ENCODE assay signal across 33 cellular contexts in the genomic region with DNA sequence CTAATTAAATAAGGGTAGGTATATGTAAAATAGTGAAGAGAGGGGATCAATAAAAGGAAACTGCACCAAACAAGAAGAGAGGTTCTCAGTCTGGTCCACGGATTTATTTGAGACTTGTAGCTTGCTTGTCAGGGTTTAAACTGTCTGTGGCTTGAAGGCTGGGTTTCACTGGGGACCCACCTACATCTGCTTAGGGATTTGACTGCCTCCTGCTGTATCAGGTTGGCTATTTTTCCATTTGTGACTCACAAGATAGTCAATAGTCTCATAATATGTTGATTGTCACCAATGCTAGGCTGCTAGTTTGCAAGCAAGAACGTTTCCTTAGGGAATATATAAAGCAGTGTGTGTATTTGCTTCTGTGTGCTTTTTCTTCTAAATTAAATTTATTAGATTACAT.
"Had no signal": no experiment of that assay in that cellular context is flagged by ENCODE, and none has a peak within 500 bp of the region (broad histone marks: within the 10 kb centered on the region; RNA-seq: fewer than 3 reads in every experiment).

No MANE protein-coding gene starts in this region.

- H3K9ac ChIP-seq: KMS-11 had no signal

- H3K4me3 Mint-ChIP-seq: activated B cell treated with CpG ODN at 0.5 μM for 24 hours; activated CD4-positive, alpha-beta memory T cell treated with anti-CD3 and anti-CD28 coated beads for 36 hours; activated naive CD4-positive, alpha-beta T cell treated with anti-CD3 and anti-CD28 coated beads, Interleukin-2, amount 10 ng/mL, durations not matched to agents 7 days and 5 days; activated naive CD8-positive, alpha-beta T cell; activated naive CD8-positive, alpha-beta T cell treated with anti-CD3 and anti-CD28 coated beads, Interleukin-2, amount 50 U/mL, for 24 hours; activated T-cell treated with anti-CD3 and anti-CD28 coated beads, Interleukin-2, amount 50 U/mL, for 4 hours; activated T-helper 1 cell treated with anti-CD3 and anti-CD28 coated beads, Interleukin-12 subunit alpha, Interleukin-12 subunit beta, Interleukin-2, Interleukin-4 antibody, amounts not matched to agents 30 ng/mL and 10 ng/mL and 1 ng/mL, durations not matched to agents 14 hours and 24 hours and 36 hours; brain; T-helper 1 cell treated with Interleukin-12 subunit alpha and Interleukin-12 subunit beta and Interleukin-4 antibody, amounts not matched to agents 30 μg/mL and 1 μg/mL, for 36 hours; T-helper 2 cell treated with Interferon-gamma antibody and Interleukin-4, amounts not matched to agents 5 μg/mL and 100 μg/mL, for 36 hours had no signal

- H3K27me3 Mint-ChIP-seq: activated B cell treated with CpG ODN at 0.5 μM for 24 hours; activated CD4-positive, alpha-beta memory T cell treated with anti-CD3 and anti-CD28 coated beads for 36 hours; activated naive CD4-positive, alpha-beta T cell treated with anti-CD3 and anti-CD28 coated beads, Interleukin-2, amount 10 ng/mL, durations not matched to agents 7 days and 5 days; activated naive CD8-positive, alpha-beta T cell; activated naive CD8-positive, alpha-beta T cell treated with anti-CD3 and anti-CD28 coated beads, Interleukin-2, amount 50 U/mL, for 24 hours; brain had no signal

- H3K4me1 Mint-ChIP-seq: activated B cell treated with CpG ODN at 0.5 μM for 24 hours; activated naive CD4-positive, alpha-beta T cell treated with anti-CD3 and anti-CD28 coated beads, Interleukin-2, amount 10 ng/mL, durations not matched to agents 7 days and 5 days; activated naive CD8-positive, alpha-beta T cell treated with anti-CD3 and anti-CD28 coated beads, Interleukin-2, amount 50 U/mL, for 24 hours had no signal

- H3K4me3 ChIP-seq: SK-N-MC had no signal

- H3K36me3 Mint-ChIP-seq: activated CD4-positive, alpha-beta memory T cell treated with anti-CD3 and anti-CD28 coated beads for 36 hours; activated naive CD4-positive, alpha-beta T cell treated with anti-CD3 and anti-CD28 coated beads, Interleukin-2, amount 10 ng/mL, durations not matched to agents 7 days and 5 days; activated naive CD8-positive, alpha-beta T cell; brain had no signal

- DNase-seq: activated B cell treated with CpG ODN at 0.5 μM for 24 hours; activated CD4-positive, alpha-beta memory T cell treated with anti-CD3 and anti-CD28 coated beads for 36 hours; activated CD4-positive, alpha-beta T cell treated with anti-CD3 and anti-CD28 coated beads for 4 hours; activated CD4-positive, alpha-beta T cell treated with anti-CD3 and anti-CD28 coated beads, Interleukin-2, amount 50 U/mL, for 1 hour; activated CD4-positive, CD25-positive, alpha-beta regulatory T cell treated with anti-CD3 and anti-CD28 coated beads, Interleukin-2, amount 50 U/mL, for 72 hours; activated CD8-positive, alpha-beta memory T cell treated with anti-CD3 and anti-CD28 coated beads, Interleukin-2, amount 50 U/mL, for 4 hours; activated naive CD4-positive, alpha-beta T cell treated with anti-CD3 and anti-CD28 coated beads, Interleukin-2, amount 10 ng/mL, durations not matched to agents 7 days and 5 days; activated naive CD8-positive, alpha-beta T cell treated with anti-CD3 and anti-CD28 coated beads, Interleukin-2, amount 50 U/mL, for 24 hours; activated T-cell treated with anti-CD3 and anti-CD28 coated beads for 4 hours; activated T-cell treated with anti-CD3 and anti-CD28 coated beads, Interleukin-2, amount 50 U/mL, for 4 hours; anterior cingulate cortex; caudate nucleus; cerebellar nuclear complex; MM.1S; MV-4-11; NCI-H1092; NCI-H146; NCI-H187; NCI-H2029 treated with DMSO at 0.1 percent for 48 hours; NCI-H2107; NCI-H2171; NCI-H510A; NCI-H526; NCI-H748 treated with DMSO at 0.1 percent for 48 hours; NK-92 treated with Interleukin-12 subunit alpha and Interleukin-12 subunit beta, amount 100 ng/mL, for 24 hours; Right ventricle myocardium superior had no signal

- H3K4me2 ChIP-seq: KMS-11 had no signal

- H3K27ac Mint-ChIP-seq: activated B cell treated with CpG ODN at 0.5 μM for 24 hours; activated CD4-positive, alpha-beta memory T cell treated with anti-CD3 and anti-CD28 coated beads for 36 hours; activated naive CD4-positive, alpha-beta T cell treated with anti-CD3 and anti-CD28 coated beads, Interleukin-2, amount 10 ng/mL, durations not matched to agents 7 days and 5 days; activated naive CD8-positive, alpha-beta T cell; activated naive CD8-positive, alpha-beta T cell treated with anti-CD3 and anti-CD28 coated beads, Interleukin-2, amount 50 U/mL, for 24 hours; activated T-helper 1 cell treated with anti-CD3 and anti-CD28 coated beads, Interleukin-12 subunit alpha, Interleukin-12 subunit beta, Interleukin-2, Interleukin-4 antibody, amounts not matched to agents 30 ng/mL and 10 ng/mL and 1 ng/mL, durations not matched to agents 14 hours and 24 hours and 36 hours; brain; T-helper 1 cell treated with Interleukin-12 subunit alpha and Interleukin-12 subunit beta and Interleukin-4 antibody, amounts not matched to agents 30 μg/mL and 1 μg/mL, for 36 hours; T-helper 2 cell treated with Interferon-gamma antibody and Interleukin-4, amounts not matched to agents 5 μg/mL and 100 μg/mL, for 36 hours had no signal

- H3K27ac ChIP-seq: KMS-11, SK-N-MC had no signal
